8 cellular contexts compared by ENCODE assay signal in the genomic region with DNA sequence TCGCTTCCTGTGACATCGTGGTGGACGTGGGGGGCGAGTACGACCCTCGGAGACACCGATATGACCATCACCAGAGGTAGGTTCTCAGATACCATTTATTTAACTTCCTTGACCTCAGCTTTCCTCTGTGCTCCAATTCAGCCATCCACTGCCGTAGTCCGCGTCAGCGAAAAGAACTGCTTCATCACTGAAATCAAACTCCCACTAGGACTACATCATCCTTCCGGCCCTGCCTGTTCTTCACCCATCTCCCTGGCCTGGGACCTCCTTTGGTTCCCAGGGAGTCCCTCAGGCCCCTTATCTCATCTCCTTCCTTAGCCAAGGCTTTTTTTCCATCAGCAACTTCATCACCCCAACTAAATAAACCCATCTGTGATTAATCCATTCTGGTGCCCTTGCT. TPM values are rescaled to one million over a fixed set of nuclear protein-coding genes. Genes with fewer than 3 reads are reported as not detected.
DNase-seq lines count a peak whose midpoint lies in the region; ATAC-seq and TF ChIP-seq lines count a peak whose summit lies in the region.

No MANE protein-coding gene starts in this region.

- ATAC-seq in natural killer cell treated with Interleukin-12 subunit alpha and Interleukin-12 subunit beta and Interleukin-15 and Interleukin-18, amount 100 ng/mL, for 72 hours: no peak
- ATAC-seq in HG02678 (IDR thresholded peaks at IDR 0.05; ENCODE audit: unreplicated experiment) (no peak), HG02981 (IDR thresholded peaks at IDR 0.05; ENCODE audit: unreplicated experiment) (no peak)

- H3K9me3 ChIP-seq in OCI-LY7 (ENCODE audit: low read length): no peaks in the 10 kb centered on the region

- POLR2A ChIA-PET in OCI-LY7 (lab: Charles Lee): interaction anchor here (0.6 to 1.7 kb wide), 5 partner anchors 23 to 132 kb away, joined by 3 to 6 read pairs (median 4); no protein-coding TSS in a partner anchor

- H3K4me3 ChIP-seq in OCI-LY7 (ENCODE audit: low read depth, low read length, poor library complexity, severe bottlenecking): peak overlapping the region; percentile 72

- peak overlapping the region; percentile 84 for H3K4me2 ChIP-seq in OCI-LY7 (ENCODE audit: low read length)

- peaks cover 25% of the 10 kb centered on the region for H3K79me2 ChIP-seq in OCI-LY7 (ENCODE audit: insufficient read depth, low read depth, low read length)

- H3K36me3 Mint-ChIP-seq in natural killer cell treated with Interleukin-12 subunit alpha and Interleukin-12 subunit beta and Interleukin-15 and Interleukin-18, amount 100 ng/mL, for 72 hours: peaks cover 33% of the 10 kb centered on the region

- peaks cover 50% of the 10 kb centered on the region for H3K36me3 ChIP-seq in OCI-LY7 (ENCODE audit: insufficient read depth, low read length)

- CTCF ChIA-PET in OCI-LY7 (lab: Charles Lee; ENCODE audit: unreplicated experiment): interaction anchor here (1.2 kb wide), 1 partner anchor 21 kb away, joined by 4 read pairs; the partner anchor contains the start of gene AAAS

- H3K9me3 Mint-ChIP-seq in natural killer cell treated with Interleukin-12 subunit alpha and Interleukin-12 subunit beta and Interleukin-15 and Interleukin-18, amount 100 ng/mL, for 72 hours: no peaks in the 10 kb centered on the region

- H3K27ac Mint-ChIP-seq in natural killer cell treated with Interleukin-12 subunit alpha and Interleukin-12 subunit beta and Interleukin-15 and Interleukin-18, amount 100 ng/mL, for 72 hours: peak overlapping the region; percentile 86 to 87

- H3K27ac ChIP-seq in OCI-LY7 (ENCODE audit: low read depth, low read length, poor library complexity, severe bottlenecking): no peak overlapping the region

- H3K4me1 Mint-ChIP-seq in natural killer cell treated with Interleukin-12 subunit alpha and Interleukin-12 subunit beta and Interleukin-15 and Interleukin-18, amount 100 ng/mL, for 72 hours (ENCODE audit: low read depth in 2 of 2): peaks cover 56 to 66% of the 10 kb centered on the region in 2 donors

- no peaks in the 10 kb centered on the region for H3K27me3 Mint-ChIP-seq in natural killer cell treated with Interleukin-12 subunit alpha and Interleukin-12 subunit beta and Interleukin-15 and Interleukin-18, amount 100 ng/mL, for 72 hours

- H3K4me1 ChIP-seq in OCI-LY7 (ENCODE audit: insufficient read depth, low read length, poor library complexity, severe bottlenecking): peaks cover 22% of the 10 kb centered on the region

- H3K9me2 ChIP-seq in OCI-LY7 (ENCODE audit: insufficient read depth, low read length): no peaks in the 10 kb centered on the region

- H2AFZ ChIP-seq in OCI-LY7 (ENCODE audit: low read length): no peak overlapping the region; the same call in 1 of the 2 replicates

- no peak for TF ChIP-seq CTCF in OCI-LY7 (conservative IDR thresholded peaks at IDR 0.05; ENCODE audit: low read length)

- BruUV-seq in OCI-LY7 (replicated peaks; lab: Mats Ljungman, UMichigan): no TSS peak

- H3K4me3 Mint-ChIP-seq in natural killer cell treated with Interleukin-12 subunit alpha and Interleukin-12 subunit beta and Interleukin-15 and Interleukin-18, amount 100 ng/mL, for 72 hours: peak overlapping the region; percentile 98

- DNase-seq in GM03348 (ENCODE audit: low spot score) (peak; percentile 61), OCI-LY7 (ENCODE audit: low spot score) (no peak), dermis blood vessel endothelial cell (peak; percentile 26), mesenteric fat pad (ENCODE audit: low spot score) (no peak), Kasumi-1 (lab: John Stamatoyannopoulos, UW) (no peak)
- no peak for DNase-seq in natural killer cell treated with Interleukin-12 subunit alpha and Interleukin-12 subunit beta and Interleukin-15 and Interleukin-18, amount 100 ng/mL, for 72 hours (ENCODE audit: low spot score)

- intact Hi-C loops in OCI-LY7 (cut with micrococcal nuclease; ENCODE audit: unreplicated experiment): no loop called here

- no peaks in the 10 kb centered on the region for H4K20me1 ChIP-seq in OCI-LY7 (ENCODE audit: insufficient read depth, low read length)

RNA-seq across cellular contexts. Expression of gene MYG1, which starts 0.7 kb away (rescaled TPM):
- 41.0 and 53.4 TPM in 2 replicates for total RNA-seq in OCI-LY7 (2014; rRNA removed; shearing (Covaris generic))
- total RNA-seq in OCI-LY7 (2022): 59.3 and 64.9 TPM in 2 replicates
- total RNA-seq in dermis blood vessel endothelial cell: 35.2 and 43.1 TPM in 2 replicates
- 10 to 100 TPM; 55.8 to 72.9 TPM for total RNA-seq in natural killer cell treated with Interleukin-12 subunit alpha and Interleukin-12 subunit beta and Interleukin-15 and Interleukin-18, amount 100 ng/mL, for 72 hours
- total RNA-seq in mesenteric fat pad: 41.4 TPM

RNA-seq across cellular contexts. Expression of gene PFDN5, which starts 4.8 kb away (rescaled TPM):
- total RNA-seq in OCI-LY7 (2014; rRNA removed; shearing (Covaris generic)): 348 and 394 TPM in 2 replicates
- total RNA-seq in OCI-LY7 (2022) (264 TPM in 2 replicates), dermis blood vessel endothelial cell (185 and 491 TPM in 2 replicates), mesenteric fat pad (371 TPM)
- 100 to 1,000 TPM; 199 to 233 TPM for total RNA-seq in natural killer cell treated with Interleukin-12 subunit alpha and Interleukin-12 subunit beta and Interleukin-15 and Interleukin-18, amount 100 ng/mL, for 72 hours

RNA-seq across cellular contexts. Expression of gene AAAS, which starts 21.2 kb away (rescaled TPM):
- 85.5 and 95.6 TPM in 2 replicates for total RNA-seq in OCI-LY7 (2014; rRNA removed; shearing (Covaris generic))
- total RNA-seq in OCI-LY7 (2022) (94.5 and 109 TPM in 2 replicates), dermis blood vessel endothelial cell (38.6 and 44.3 TPM in 2 replicates), mesenteric fat pad (36.4 TPM)
- 10 to 100 TPM; 56.7 to 96.2 TPM for total RNA-seq in natural killer cell treated with Interleukin-12 subunit alpha and Interleukin-12 subunit beta and Interleukin-15 and Interleukin-18, amount 100 ng/mL, for 72 hours

RNA-seq across cellular contexts. Expression of gene ESPL1, which starts 32.1 kb away (rescaled TPM):
- 77.4 and 78.2 TPM in 2 replicates for total RNA-seq in OCI-LY7 (2014; rRNA removed; shearing (Covaris generic))
- total RNA-seq in OCI-LY7 (2022): 121 and 137 TPM in 2 replicates
- 4.8 and 16.5 TPM in 2 replicates for total RNA-seq in dermis blood vessel endothelial cell
- 100 to 1,000 TPM in 1 of 2 donors, 10 to 100 TPM in 1; 35.2 to 127 TPM for total RNA-seq in natural killer cell treated with Interleukin-12 subunit alpha and Interleukin-12 subunit beta and Interleukin-15 and Interleukin-18, amount 100 ng/mL, for 72 hours
- 0.67 TPM for total RNA-seq in mesenteric fat pad

RNA-seq across cellular contexts. Expression of gene SP7, which starts 36.0 kb away (rescaled TPM):
- total RNA-seq in OCI-LY7 (2014; rRNA removed; shearing (Covaris generic)): 0.16 TPM in 1 of 2 replicates, not detected in the other
- 0.27 TPM in 1 of 2 replicates, not detected in the other for total RNA-seq in OCI-LY7 (2022)
- not detected in 2 replicates for total RNA-seq in dermis blood vessel endothelial cell
- not detected for total RNA-seq in natural killer cell treated with Interleukin-12 subunit alpha and Interleukin-12 subunit beta and Interleukin-15 and Interleukin-18, amount 100 ng/mL, for 72 hours
- not detected for total RNA-seq in mesenteric fat pad

Comparison
In these comparisons a context has a peak if more than half of its experiments do, and no peak if none do; other contexts are left out.
1. DNase-seq: peak in GM03348 (single experiment) and dermis blood vessel endothelial cell (single experiment); none in OCI-LY7 (single experiment), natural killer cell treated with Interleukin-12 subunit alpha and Interleukin-12 subunit beta and Interleukin-15 and Interleukin-18, amount 100 ng/mL, for 72 hours (single experiment), mesenteric fat pad (single experiment) and Kasumi-1 (0 of 2).